14 cellular contexts compared by ENCODE assay signal in genomic region chr10:4267084-4267774, GRCh38.
DNase-seq lines count a peak whose midpoint lies in the region; ATAC-seq and TF ChIP-seq lines count a peak whose summit lies in the region.
"Had no signal": no experiment of that assay in that cellular context is flagged by ENCODE, and none has a peak within 500 bp of the region (broad histone marks: within the 10 kb centered on the region; RNA-seq: fewer than 3 reads in every experiment).

No MANE protein-coding gene starts in this region.

- H3K4me1 Mint-ChIP-seq in CD14-positive monocyte: peaks cover 26% of the 10 kb centered on the region
- no peaks in the 10 kb centered on the region for H3K4me1 Mint-ChIP-seq in endodermal cell
- H3K4me1 Mint-ChIP-seq in osteocyte (ENCODE audit: unreplicated experiment): peaks cover 57% of the 10 kb centered on the region

- ATAC-seq in HG03571 (IDR thresholded peaks at IDR 0.05; ENCODE audit: unreplicated experiment) (no peak), GM19463 (IDR thresholded peaks at IDR 0.05; ENCODE audit: unreplicated experiment) (no peak)
- ATAC-seq: CD8-positive, alpha-beta T cell had no signal

- no peaks in the 10 kb centered on the region for H3K4me1 ChIP-seq in endodermal cell (ENCODE audit: control insufficient read depth, insufficient read depth, low read length)

- H3K4me3 ChIP-seq in endodermal cell (ENCODE audit: low read length): no peak overlapping the region
- H3K4me3 ChIP-seq: ascending aorta, SJSA1 had no signal

- H3K27ac ChIP-seq in endodermal cell (ENCODE audit: low read depth, low read length): no peak overlapping the region
- H3K27ac ChIP-seq: ascending aorta, SJSA1 had no signal

- WGBS in endodermal cell (ENCODE audit: insufficient coverage in 1 of 2, insufficient read length in 1 of 2), 2 experiments: 88 to 92% methylated on average over 1 to 8 of the region's 8 CpGs

- peaks cover 18% of the 10 kb centered on the region for H3K9me3 ChIP-seq in endodermal cell (ENCODE audit: control insufficient read depth, low read length)
- H3K9me3 ChIP-seq: ascending aorta, SJSA1 had no signal

- no peak for TF ChIP-seq CTCF in CD14-positive monocyte (IDR thresholded peaks at IDR 0.05)
- TF ChIP-seq CTCF in endodermal cell (conservative IDR thresholded peaks at IDR 0.05): peak; percentile 47
- TF ChIP-seq CTCF in osteocyte (IDR thresholded peaks at IDR 0.05): peak; percentile 42

- DNase-seq in CD14-positive monocyte (ENCODE audit: low spot score) (no peak), NCI-H748 (lab: John Stamatoyannopoulos, UW; ENCODE audit: unreplicated experiment) (peak; percentile 5), endodermal cell (no peak), osteocyte (ENCODE audit: extremely low spot score, unreplicated experiment) (no peak), NOMO-1 treated with dmso at 0.1 percent for 144 hours (lab: John Stamatoyannopoulos, UW; ENCODE audit: unreplicated experiment) (no peak), NOMO-1 treated with DMSO at 0.1 percent for 48 hours (lab: John Stamatoyannopoulos, UW; ENCODE audit: unreplicated experiment) (no peak)
- DNase-seq: activated T-cell treated with anti-CD3 and anti-CD28 coated beads, Interleukin-2, amount 50 U/mL, for 24 hours; CD8-positive, alpha-beta T cell; erythroblast had no signal

- no peak overlapping the region for H3K9ac ChIP-seq in endodermal cell (ENCODE audit: extremely low read depth, low read length, poor library complexity, severe bottlenecking)

- intact Hi-C loops in CD14-positive monocyte (cut with micrococcal nuclease): no loop called here

- H3K4me3 Mint-ChIP-seq in CD14-positive monocyte: no peak overlapping the region
- no peak overlapping the region for H3K4me3 Mint-ChIP-seq in endodermal cell
- no peak overlapping the region for H3K4me3 Mint-ChIP-seq in osteocyte (ENCODE audit: unreplicated experiment)
- H3K4me3 Mint-ChIP-seq: activated T-cell treated with anti-CD3 and anti-CD28 coated beads, Interleukin-2, amount 50 U/mL, for 24 hours; CD8-positive, alpha-beta T cell; stimulated activated naive CD8-positive, alpha-beta T cell treated with anti-CD3 and anti-CD28 coated beads, Interleukin-15, Interleukin-2, amounts not matched to agents 100 ng/mL and 50 ng/mL, for 24 hours had no signal

- H3K36me3 ChIP-seq in endodermal cell (ENCODE audit: control insufficient read depth, insufficient read depth, low read length): no peaks in the 10 kb centered on the region
- H3K36me3 ChIP-seq: ascending aorta, SJSA1 had no signal

- H3K27ac Mint-ChIP-seq in CD14-positive monocyte (peak overlapping the region in 5 of 7 donors; percentile 43 to 89 (median 53)), endodermal cell (no peak overlapping the region), osteocyte (ENCODE audit: unreplicated experiment) (peak overlapping the region; percentile 27)
- H3K27ac Mint-ChIP-seq: activated T-cell treated with anti-CD3 and anti-CD28 coated beads, Interleukin-2, amount 50 U/mL, for 24 hours; CD8-positive, alpha-beta T cell; stimulated activated naive CD8-positive, alpha-beta T cell treated with anti-CD3 and anti-CD28 coated beads, Interleukin-15, Interleukin-2, amounts not matched to agents 100 ng/mL and 50 ng/mL, for 24 hours had no signal

- H3K36me3 Mint-ChIP-seq in CD14-positive monocyte (no peaks in the 10 kb centered on the region), endodermal cell (ENCODE audit: low read depth) (no peaks in the 10 kb centered on the region), osteocyte (ENCODE audit: unreplicated experiment) (no peaks in the 10 kb centered on the region)
- H3K36me3 Mint-ChIP-seq: CD8-positive, alpha-beta T cell had no signal

- H3K9me3 Mint-ChIP-seq in CD14-positive monocyte (peaks cover 0 to 5% (median 0%) of the 10 kb centered on the region in 7 donors), endodermal cell (peaks cover 22% of the 10 kb centered on the region), osteocyte (ENCODE audit: unreplicated experiment) (no peaks in the 10 kb centered on the region)
- H3K9me3 Mint-ChIP-seq: activated T-cell treated with anti-CD3 and anti-CD28 coated beads, Interleukin-2, amount 50 U/mL, for 24 hours; CD8-positive, alpha-beta T cell; stimulated activated naive CD8-positive, alpha-beta T cell treated with anti-CD3 and anti-CD28 coated beads, Interleukin-15, Interleukin-2, amounts not matched to agents 100 ng/mL and 50 ng/mL, for 24 hours had no signal

- H3K27me3 ChIP-seq in endodermal cell (ENCODE audit: control insufficient read depth, insufficient read depth, low read length, poor library complexity, severe bottlenecking): no peaks in the 10 kb centered on the region
- H3K27me3 ChIP-seq: ascending aorta, SJSA1 had no signal

- H3K27me3 Mint-ChIP-seq in CD14-positive monocyte (ENCODE audit: low read depth in 3 of 3) (peaks cover 0 to 2% (median 0%) of the 10 kb centered on the region in 3 donors), endodermal cell (ENCODE audit: insufficient read depth) (no peaks in the 10 kb centered on the region), osteocyte (ENCODE audit: unreplicated experiment) (no peaks in the 10 kb centered on the region)
